24 cellular contexts compared by ENCODE assay signal in the genomic region with DNA sequence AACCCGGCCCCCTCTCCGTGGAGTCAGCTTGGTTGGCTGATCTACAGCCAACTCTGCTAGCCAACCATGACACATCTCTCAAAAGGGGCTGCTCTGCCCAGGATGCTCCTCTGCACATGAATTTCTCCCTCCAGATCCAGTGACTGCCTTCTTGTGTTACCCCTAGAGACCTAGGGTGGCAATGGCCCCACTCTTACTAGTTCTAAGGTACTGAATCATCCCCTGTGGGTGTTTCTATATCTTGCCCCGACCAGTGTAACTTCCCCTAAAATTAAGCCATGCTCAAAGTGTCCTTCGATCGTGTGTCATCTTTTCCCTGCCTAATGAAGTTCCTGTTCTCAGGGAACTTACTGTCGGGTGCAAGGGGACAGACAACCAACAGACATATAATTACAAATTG.
DNase-seq lines count a peak whose midpoint lies in the region; ATAC-seq and TF ChIP-seq lines count a peak whose summit lies in the region.
"Had no signal": no experiment of that assay in that cellular context is flagged by ENCODE, and none has a peak within 500 bp of the region (broad histone marks: within the 10 kb centered on the region; RNA-seq: fewer than 3 reads in every experiment).

No MANE protein-coding gene starts in this region.

- intact Hi-C loops in left ventricle myocardium inferior (cut with micrococcal nuclease), result no loop called here
- intact Hi-C loops in left cardiac atrium (cut with DNase I), result no loop called here

- no peak for TF ChIP-seq CTCF in left ventricle myocardium inferior (IDR thresholded peaks at IDR 0.05; ENCODE audit: borderline replicate concordance)
- no peak for TF ChIP-seq CTCF in gastroesophageal sphincter (IDR thresholded peaks at IDR 0.05)

- H3K27me3 ChIP-seq in left ventricle myocardium inferior (ENCODE audit: low read depth) (no peaks in the 10 kb centered on the region), SJCRH30 (no peaks in the 10 kb centered on the region), gastroesophageal sphincter (no peaks in the 10 kb centered on the region)
- H3K27me3 ChIP-seq: BLaER1 treated with 17β-estradiol and CSF1 and Interleukin-3, amounts not matched to agents 10 nM and 100 nM; ovary; Peyer's patch had no signal

- ATAC-seq in left cardiac atrium, result no peak
- no peak for ATAC-seq in gastroesophageal sphincter
- ATAC-seq in esophagus mucosa, result no peak
- ATAC-seq: activated CD4-positive, alpha-beta T cell treated with anti-CD3 and anti-CD28 coated beads for 36 hours; activated T-cell treated with anti-CD3 and anti-CD28 coated beads, Interleukin-2, amount 50 U/mL, for 4 hours had no signal

- H3K4me3 ChIP-seq in left ventricle myocardium inferior (no peak overlapping the region), SJCRH30 (no peak overlapping the region), gastroesophageal sphincter (no peak overlapping the region)
- H3K4me3 ChIP-seq: BLaER1 treated with 17β-estradiol and CSF1 and Interleukin-3, amounts not matched to agents 10 nM and 100 nM; ovary; Peyer's patch had no signal

- DNase-seq in left ventricle myocardium inferior, result no peak
- DNase-seq in left cardiac atrium, result no peak
- DNase-seq in SJCRH30, result peak; percentile 2 to 43
- no peak for DNase-seq in stimulated activated CD4-positive, alpha-beta T cell treated with anti-CD3 and anti-CD28 coated beads, Interleukin-4, amount 100 ng/mL, for 4 hours
- DNase-seq in NCI-H1436 treated with DMSO at 0.1 percent for 48 hours (lab: John Stamatoyannopoulos, UW), result no peak
- DNase-seq: activated CD4-positive, alpha-beta T cell treated with anti-CD3 and anti-CD28 coated beads for 36 hours; activated naive CD4-positive, alpha-beta T cell treated with Interleukin-2 at 50 U/mL for 16 hours; activated T-cell treated with anti-CD3 and anti-CD28 coated beads, Interleukin-2, amount 50 U/mL, for 4 hours; Caco-2; DMS53; effector CD4-positive, alpha-beta T cell; H7; islet precursor cell; NCI-H2107; NCI-H345; NCI-H748 treated with DMSO at 0.1 percent for 48 hours; ovary; Peyer's patch; SHP77 treated with DMSO at 0.1 percent for 48 hours; small intestine; stimulated activated naive CD4-positive, alpha-beta T cell treated with Interleukin-2 at 50 U/mL for 16 hours had no signal

- no peak for TF ChIP-seq EP300 in gastroesophageal sphincter (IDR thresholded peaks at IDR 0.05)

- peaks cover 37% of the 10 kb centered on the region for H3K4me1 ChIP-seq in left ventricle myocardium inferior
- H3K4me1 ChIP-seq in SJCRH30, result peaks cover 6% of the 10 kb centered on the region; the same call in 1 of the 2 replicates
- H3K4me1 ChIP-seq in gastroesophageal sphincter, result peaks cover 6 to 43% (median 28%) of the 10 kb centered on the region in 3 donors
- H3K4me1 ChIP-seq: BLaER1 treated with 17β-estradiol and CSF1 and Interleukin-3, amounts not matched to agents 10 nM and 100 nM had no signal

- H3K36me3 ChIP-seq in left ventricle myocardium inferior, result no peaks in the 10 kb centered on the region
- no peaks in the 10 kb centered on the region for H3K36me3 ChIP-seq in SJCRH30
- no peaks in the 10 kb centered on the region for H3K36me3 ChIP-seq in gastroesophageal sphincter
- H3K36me3 ChIP-seq: BLaER1 treated with 17β-estradiol and CSF1 and Interleukin-3, amounts not matched to agents 10 nM and 100 nM; ovary; Peyer's patch had no signal

- H3K9me3 ChIP-seq in left ventricle myocardium inferior (replicated peaks) (no peaks in the 10 kb centered on the region), SJCRH30 (replicated peaks) (no peaks in the 10 kb centered on the region), gastroesophageal sphincter (no peaks in the 10 kb centered on the region)
- H3K9me3 ChIP-seq: BLaER1 treated with 17β-estradiol and CSF1 and Interleukin-3, amounts not matched to agents 10 nM and 100 nM; Caco-2; ovary; Peyer's patch had no signal

- TF ChIP-seq POLR2A in gastroesophageal sphincter (IDR thresholded peaks at IDR 0.05), result no peak

- H3K27ac ChIP-seq in left ventricle myocardium inferior (replicated peaks), result peak overlapping the region; percentile 38
- peak overlapping the region; percentile 6; the same call in 1 of the 2 replicates for H3K27ac ChIP-seq in SJCRH30
- H3K27ac ChIP-seq in gastroesophageal sphincter, result peak overlapping the region; percentile 40 to 65 (median 56)
- H3K27ac ChIP-seq: BLaER1 treated with 17β-estradiol and CSF1 and Interleukin-3, amounts not matched to agents 10 nM and 100 nM; ovary had no signal

- 79 to 94% methylated on average over 5 to 6 of the region's 6 CpGs for WGBS in gastroesophageal sphincter (ENCODE audit: low coverage in 1 of 2), 2 donors

Comparison
In these comparisons a context has a peak if more than half of its experiments do, and no peak if none do; other contexts are left out.
1. DNase-seq: peak in SJCRH30 (2 of 2); none in left ventricle myocardium inferior (single experiment), left cardiac atrium (single experiment), stimulated activated CD4-positive, alpha-beta T cell treated with anti-CD3 and anti-CD28 coated beads, Interleukin-4, amount 100 ng/mL, for 4 hours (0 of 2) and NCI-H1436 treated with DMSO at 0.1 percent for 48 hours (single experiment).
2. H3K27ac ChIP-seq: peak in every context shown above with its lines; median percentile 56 in gastroesophageal sphincter; 38 in left ventricle myocardium inferior; 6 in SJCRH30.